ENCODE assay signal across 25 cellular contexts in the genomic region with DNA sequence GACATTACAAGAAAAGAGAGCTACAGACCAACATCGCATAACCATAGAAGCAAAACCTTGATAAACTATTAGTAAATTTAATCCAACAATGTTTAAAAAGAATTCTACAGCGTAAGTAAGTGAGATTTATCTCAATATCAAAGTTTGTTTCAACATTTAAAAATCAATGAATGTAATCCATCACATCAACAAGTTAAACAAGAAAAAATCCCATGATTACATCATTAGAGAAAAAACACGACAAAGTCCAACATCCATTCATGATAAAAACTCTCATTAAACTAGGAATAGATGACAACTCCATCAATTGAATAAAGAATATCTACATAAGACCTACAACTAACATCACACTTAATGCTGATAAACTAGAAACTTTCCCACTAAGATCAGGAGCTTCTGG.
"Had no signal": no experiment of that assay in that cellular context is flagged by ENCODE, and none has a peak within 500 bp of the region (broad histone marks: within the 10 kb centered on the region; RNA-seq: fewer than 3 reads in every experiment).

No MANE protein-coding gene starts in this region.

- H3K9me3 ChIP-seq: colonic mucosa, esophagus squamous epithelium, gastrocnemius medialis had no signal

- H3K27ac ChIP-seq: colonic mucosa, epithelial cell of prostate, esophagus squamous epithelium, gastrocnemius medialis, heart right ventricle, left ventricle myocardium inferior had no signal

- H3K36me3 ChIP-seq: colonic mucosa, esophagus squamous epithelium, gastrocnemius medialis, heart right ventricle, left ventricle myocardium inferior had no signal

- ATAC-seq: effector memory CD8-positive, alpha-beta T cell; esophagus mucosa; gastrocnemius medialis; heart right ventricle; left cardiac atrium had no signal

- DNase-seq: colonic mucosa; cortex of kidney; effector CD8-positive, alpha-beta T cell; effector memory CD8-positive, alpha-beta T cell; endodermal cell; erythroblast; esophagus squamous epithelium; foreskin fibroblast; foreskin melanocyte; gastrocnemius medialis; glutamatergic neuron; head of caudate nucleus; heart right ventricle; hippocampal formation; left cardiac atrium; left ventricle myocardium inferior; mammary epithelial cell; mesendoderm; midbrain had no signal

- H3K4me1 ChIP-seq: colonic mucosa, esophagus squamous epithelium, gastrocnemius medialis, heart right ventricle, left ventricle myocardium inferior had no signal

- FAIRE-seq: endometrium, islet of Langerhans, keratinocyte had no signal

- H3K4me3 ChIP-seq: colonic mucosa, esophagus squamous epithelium, gastrocnemius medialis, heart right ventricle, left ventricle myocardium inferior, lung had no signal

- H3K27me3 ChIP-seq: colonic mucosa, esophagus squamous epithelium, gastrocnemius medialis had no signal
